8 cellular contexts compared by ENCODE assay signal in the genomic region with DNA sequence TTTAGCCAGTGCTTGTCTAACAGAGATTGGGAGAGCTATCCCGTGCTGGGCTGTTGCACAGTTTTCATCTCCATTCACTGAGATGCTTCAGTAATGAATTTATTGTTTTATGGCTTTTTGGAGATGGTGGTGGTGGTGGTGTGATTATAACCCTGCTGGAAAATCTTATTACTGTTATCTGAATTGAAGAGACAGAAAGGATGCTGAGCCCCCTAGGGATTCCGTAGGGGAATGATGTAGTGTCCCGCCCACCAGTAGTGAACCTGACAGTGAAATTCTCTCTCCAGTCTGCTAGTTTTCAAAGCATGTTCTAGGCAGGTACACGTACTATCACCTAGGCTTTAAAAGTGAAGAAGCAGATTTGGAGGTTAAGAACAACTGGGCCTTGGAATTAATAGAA. TPM values are rescaled to one million over a fixed set of nuclear protein-coding genes. Genes with fewer than 3 reads are reported as not detected.
DNase-seq lines count a peak whose midpoint lies in the region; ATAC-seq and TF ChIP-seq lines count a peak whose summit lies in the region.

No MANE protein-coding gene starts in this region.

- H3K4me1 Mint-ChIP-seq in IgD-negative memory B cell (peaks cover 16 to 19% (median 16%) of the 10 kb centered on the region in 3 donors), nephron progenitor cell (peaks cover 31% of the 10 kb centered on the region)

- ATAC-seq in GM21367 (IDR thresholded peaks at IDR 0.05; ENCODE audit: unreplicated experiment) = no peak

- no peaks in the 10 kb centered on the region for H3K79me2 ChIP-seq in Karpas-422 (ENCODE audit: low read length)

- H3K36me3 ChIP-seq in Karpas-422 (ENCODE audit: insufficient read depth, low read length) = no peaks in the 10 kb centered on the region

- no peaks in the 10 kb centered on the region for H4K20me1 ChIP-seq in Karpas-422 (ENCODE audit: insufficient read depth, low read depth, low read length)

- no peaks in the 10 kb centered on the region for H3K9me2 ChIP-seq in Karpas-422 (replicated peaks; ENCODE audit: insufficient read depth, low read length)

- no peak overlapping the region for H3K27ac ChIP-seq in Karpas-422 (ENCODE audit: low read length)

- peak overlapping the region; percentile 4 to 86 (median 66) for H3K4me3 Mint-ChIP-seq in IgD-negative memory B cell
- peak overlapping the region; percentile 94 for H3K4me3 Mint-ChIP-seq in nephron progenitor cell

- H3K36me3 Mint-ChIP-seq in IgD-negative memory B cell (peaks cover 2% of the 10 kb centered on the region), nephron progenitor cell (ENCODE audit: low read depth) (peaks cover 16% of the 10 kb centered on the region)

- H3K27ac Mint-ChIP-seq in IgD-negative memory B cell (no peak overlapping the region), nephron progenitor cell (no peak overlapping the region)

- H2AFZ ChIP-seq in Karpas-422 (ENCODE audit: low read length) = no peak overlapping the region

- H3K9me3 Mint-ChIP-seq in IgD-negative memory B cell (no peaks in the 10 kb centered on the region), nephron progenitor cell (no peaks in the 10 kb centered on the region)

- H3K4me2 ChIP-seq in Karpas-422 (ENCODE audit: low read depth, low read length, poor library complexity, severe bottlenecking) = no peak overlapping the region

- H3K4me3 ChIP-seq in Karpas-422 (ENCODE audit: low read length) = no peak overlapping the region

- DNase-seq in COLO829 (ENCODE audit: low spot score) = peak; percentile 19
- peak; percentile 30 for DNase-seq in dedifferentiated amniotic fluid mesenchymal stem cell (ENCODE audit: extremely low spot score)
- no peak for DNase-seq in nephron progenitor cell
- no peak for DNase-seq in Karpas-422
- no peak for DNase-seq in NOMO-1 treated with dmso at 0.1 percent for 144 hours (lab: John Stamatoyannopoulos, UW; ENCODE audit: unreplicated experiment)
- DNase-seq in NAMALWA (ENCODE audit: low spot score) = no peak

- H3K4me1 ChIP-seq in Karpas-422 (ENCODE audit: low read length) = no peaks in the 10 kb centered on the region

- no peaks in the 10 kb centered on the region for H3K9me3 ChIP-seq in Karpas-422 (ENCODE audit: low read length)

- no peak overlapping the region for H3K9ac ChIP-seq in Karpas-422 (ENCODE audit: low read length)

- no peaks in the 10 kb centered on the region for H3K27me3 ChIP-seq in Karpas-422 (ENCODE audit: low read length)

- peaks cover 49% of the 10 kb centered on the region for H3K27me3 Mint-ChIP-seq in IgD-negative memory B cell
- peaks cover 28% of the 10 kb centered on the region for H3K27me3 Mint-ChIP-seq in nephron progenitor cell (ENCODE audit: low read depth, poor library complexity)

- no peak for TF ChIP-seq CTCF in nephron progenitor cell (IDR thresholded peaks at IDR 0.05)

RNA-seq across cellular contexts. Expression of a gene that starts 1.9 kb away (rescaled TPM):
- 1.2 TPM for polyA plus RNA-seq in IgD-negative memory B cell
- total RNA-seq in Karpas-422 (2014; rRNA removed; shearing (Covaris generic); ENCODE audit: low replicate concordance) = not detected in 2 replicates

Comparison
In these comparisons a context has a peak if more than half of its experiments do, and no peak if none do; other contexts are left out.
1. DNase-seq: peak in COLO829 (single experiment) and dedifferentiated amniotic fluid mesenchymal stem cell (single experiment); none in nephron progenitor cell (single experiment), Karpas-422 (single experiment), NOMO-1 treated with dmso at 0.1 percent for 144 hours (single experiment) and NAMALWA (single experiment).